In the genomic region with DNA sequence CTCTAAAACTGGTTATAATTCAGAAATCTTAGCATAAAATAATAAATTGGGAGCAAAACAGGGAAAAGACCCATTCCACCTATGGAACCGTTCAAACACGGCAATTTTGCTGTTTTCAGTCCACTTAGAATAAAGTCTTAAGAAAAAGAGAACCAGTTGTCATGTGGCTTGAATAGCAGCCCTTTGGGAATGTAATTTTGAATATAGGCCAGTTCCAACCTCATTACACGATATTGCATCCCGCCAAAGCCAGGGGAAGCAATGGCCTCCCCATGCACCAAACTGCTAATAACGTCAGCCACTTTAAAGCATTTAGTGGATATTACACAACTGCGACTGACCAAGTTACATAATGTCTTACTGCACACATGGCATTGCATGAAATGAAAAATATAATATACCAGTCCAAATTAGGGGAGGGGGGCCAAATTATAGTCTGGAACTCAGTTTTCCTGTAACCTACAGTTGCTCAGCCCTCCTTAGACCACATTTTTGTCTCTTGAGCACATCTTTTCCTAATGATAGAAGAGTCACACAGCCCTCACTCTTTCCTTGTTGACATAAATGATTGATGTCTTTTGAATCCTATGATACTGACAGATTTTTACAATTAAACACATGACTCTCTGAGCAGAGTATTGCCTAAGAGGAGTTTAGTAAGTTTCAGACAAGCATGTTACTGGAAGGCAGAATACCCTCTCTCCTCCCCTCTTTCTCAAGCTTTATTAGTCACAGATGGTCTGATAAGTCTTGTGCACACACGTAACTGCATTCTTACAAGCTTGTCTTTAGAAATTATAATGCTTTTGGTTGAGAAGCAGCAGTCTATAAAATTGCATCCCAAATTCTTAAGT, we compare ENCODE assay signal across 8 cellular contexts.
A peak's percentile ranks its signal among the peaks of the same experiment; 100 is the strongest.
DNase-seq lines count a peak whose midpoint lies in the region; ATAC-seq lines count a peak whose summit lies in the region.

No MANE protein-coding gene starts in this region.

- DNase-seq in DMS 273 treated with DMSO at 0.1 percent for 48 hours (lab: John Stamatoyannopoulos, UW) (peak; percentile 52), NOMO-1 (lab: John Stamatoyannopoulos, UW; ENCODE audit: unreplicated experiment in 2 of 2) (peak; percentile 82 to 93), dedifferentiated amniotic fluid mesenchymal stem cell (ENCODE audit: extremely low spot score) (peak; percentile 97), NCI-H2029 (lab: John Stamatoyannopoulos, UW) (no peak)
- no peak for DNase-seq in stimulated activated CD4-positive, alpha-beta T cell treated with anti-CD3 and anti-CD28 coated beads, Interleukin-2, amount 100 ng/mL, for 24 hours
- DNase-seq in effector CD8-positive, alpha-beta T cell (lab: John Stamatoyannopoulos, UW), result no peak

- no peaks in the 10 kb centered on the region for H3K9me3 ChIP-seq in muscle layer of duodenum (ENCODE audit: control insufficient read depth in 1 of 2, low read length in 2 of 2)

- peak overlapping the region; percentile 91 for H3K27ac ChIP-seq in muscle layer of duodenum (ENCODE audit: low read length)

- H3K27me3 ChIP-seq in muscle layer of duodenum (ENCODE audit: low read depth, low read length), result no peaks in the 10 kb centered on the region

- H3K4me1 ChIP-seq in muscle layer of duodenum (ENCODE audit: control insufficient read depth in 1 of 2, insufficient read depth in 2 of 2, low read length in 2 of 2), result peaks cover 4 to 13% of the 10 kb centered on the region in 2 donors

- no peak for ATAC-seq in HG03571 (IDR thresholded peaks at IDR 0.05; ENCODE audit: unreplicated experiment)

- H3K36me3 ChIP-seq in muscle layer of duodenum (ENCODE audit: control insufficient read depth in 1 of 2, insufficient read depth in 2 of 2, low read length in 2 of 2), result peaks cover 0 to 7% of the 10 kb centered on the region in 2 donors

- H3K4me3 ChIP-seq in muscle layer of duodenum (ENCODE audit: low read depth in 1 of 2, low read length in 2 of 2), result peak overlapping the region; percentile 74 to 79

Comparison
In these comparisons a context has a peak if more than half of its experiments do, and no peak if none do; other contexts are left out.
1. DNase-seq: peak in DMS 273 treated with DMSO at 0.1 percent for 48 hours (single experiment), NOMO-1 (2 of 2) and dedifferentiated amniotic fluid mesenchymal stem cell (single experiment); none in stimulated activated CD4-positive, alpha-beta T cell treated with anti-CD3 and anti-CD28 coated beads, Interleukin-2, amount 100 ng/mL, for 24 hours (0 of 2), effector CD8-positive, alpha-beta T cell (single experiment) and NCI-H2029 (single experiment).